32 cellular contexts compared by ENCODE assay signal in genomic region chrX:6223516-6223915, GRCh38. TPM values are rescaled to one million over a fixed set of nuclear protein-coding genes. Genes with fewer than 3 reads are reported as not detected.
A peak's percentile ranks its signal among the peaks of the same experiment; 100 is the strongest.
DNase-seq lines count a peak whose midpoint lies in the region; ATAC-seq, FAIRE-seq and TF ChIP-seq lines count a peak whose summit lies in the region.
"Had no signal": no experiment of that assay in that cellular context is flagged by ENCODE, and none has a peak within 500 bp of the region (broad histone marks: within the 10 kb centered on the region; RNA-seq: fewer than 3 reads in every experiment).

No MANE protein-coding gene starts in this region.

- FAIRE-seq in pancreas (lab: Jason Lieb, UNC): peak; percentile 29
- FAIRE-seq: HepG2 had no signal

- H3K36me3 ChIP-seq in pancreas: no peaks in the 10 kb centered on the region
- H3K36me3 ChIP-seq: BLaER1 treated with 17β-estradiol and CSF1 and Interleukin-3, amounts not matched to agents 10 nM and 100 nM; cardiac muscle cell; heart right ventricle; sigmoid colon; upper lobe of right lung had no signal

- TF ChIP-seq CTCF in pancreas (IDR thresholded peaks at IDR 0.05): no peak
- TF ChIP-seq CTCF in coronary artery (IDR thresholded peaks at IDR 0.05): no peak

- H3K27me3 ChIP-seq in pancreas: peaks cover 0 to 27% (median 0%) of the 10 kb centered on the region in 4 donors
- H3K27me3 ChIP-seq: upper lobe of right lung had no signal

- WGBS in pancreas, 2 donors: 30 to 37% methylated on average over 3 of the region's 3 CpGs

- no peaks in the 10 kb centered on the region for H3K9me3 ChIP-seq in pancreas
- H3K9me3 ChIP-seq: heart right ventricle, psoas muscle, sigmoid colon, upper lobe of right lung had no signal

- DNase-seq in astrocyte of the hippocampus (ENCODE audit: low read depth, low spot score) (peak; percentile 13), pancreas (no peak), coronary artery (ENCODE audit: low spot score) (no peak)
- no peak for DNase-seq in activated CD8-positive, alpha-beta memory T cell treated with anti-CD3 and anti-CD28 coated beads, Interleukin-2, amount 50 U/mL, for 4 hours
- DNase-seq: activated CD4-positive, alpha-beta memory T cell treated with anti-CD3 and anti-CD28 coated beads for 36 hours; activated CD4-positive, CD25-positive, alpha-beta regulatory T cell treated with anti-CD3 and anti-CD28 coated beads, Interleukin-2, amount 50 U/mL, for 72 hours; activated CD8-positive, alpha-beta memory T cell treated with anti-CD3 and anti-CD28 coated beads, Interleukin-2, amount 50 U/mL, for 48 hours; cortex of kidney; DMS79 treated with DMSO at 0.1 percent for 48 hours; foreskin fibroblast; H7; heart right ventricle; mammary epithelial cell; NCI-H2029; NCI-H82; psoas muscle; RPMI8226; sigmoid colon; stimulated activated CD4-positive, alpha-beta T cell treated with anti-CD3 and anti-CD28 coated beads, Interleukin-4, amount 100 ng/mL, for 4 hours; substantia nigra; upper lobe of right lung had no signal

- H3K27ac ChIP-seq in pancreas (no peak overlapping the region), coronary artery (no peak overlapping the region)
- H3K27ac ChIP-seq: cardiac muscle cell, heart right ventricle, HL-60, psoas muscle, sigmoid colon, upper lobe of right lung had no signal

- no peaks in the 10 kb centered on the region for H3K4me1 ChIP-seq in pancreas
- H3K4me1 ChIP-seq: psoas muscle, upper lobe of right lung had no signal

- intact Hi-C loops in pancreas (cut with DNase I): no loop called here

- ATAC-seq in GM18868 (IDR thresholded peaks at IDR 0.05; ENCODE audit: unreplicated experiment) (peak; percentile 54), HG03175 (IDR thresholded peaks at IDR 0.05; ENCODE audit: unreplicated experiment) (peak; percentile 45), pancreas (no peak), HG03039 (IDR thresholded peaks at IDR 0.05; ENCODE audit: unreplicated experiment) (no peak)
- ATAC-seq: activated naive CD4-positive, alpha-beta T cell treated with anti-CD3 and anti-CD28 coated beads, Interleukin-2, amount 50 U/mL, for 72 hours; esophagus mucosa; heart right ventricle; HepG2; psoas muscle; stimulated activated memory B cell treated with anti-CD40 and anti-IgM and Interleukin-4, amounts not matched to agents 10 μg/mL and 1 μg/mL and 100 μg/mL, for 72 hours; upper lobe of right lung had no signal

- H3K4me3 ChIP-seq in pancreas (no peak overlapping the region), coronary artery (no peak overlapping the region)
- H3K4me3 ChIP-seq: BLaER1 treated with 17β-estradiol and CSF1 and Interleukin-3, amounts not matched to agents 10 nM and 100 nM; cardiac muscle cell; heart right ventricle; psoas muscle; sigmoid colon; upper lobe of right lung had no signal

RNA-seq across cellular contexts. Expression of gene NLGN4X, which starts 5.2 kb away (rescaled TPM):
- 1 to 10 TPM in 1 of 6 donors, under 1 TPM in 5; 0.12 to 1.4 (median 0.49) TPM for total RNA-seq in pancreas
- under 1 TPM; 0.11 to 0.49 TPM for polyA plus RNA-seq in pancreas
- total RNA-seq: activated CD4-positive, alpha-beta memory T cell treated with anti-CD3 and anti-CD28 coated beads for 36 hours; HepG2; LHCN-M2 had no signal
- polyA plus RNA-seq: HepG2 had no signal

Comparison
In these comparisons a context has a peak if more than half of its experiments do, and no peak if none do; other contexts are left out.
1. ATAC-seq: peak in GM18868 (single experiment) and HG03175 (single experiment); none in pancreas (0 of 4) and HG03039 (single experiment).